ENCODE assay signal across 1 cellular context in the genomic region with DNA sequence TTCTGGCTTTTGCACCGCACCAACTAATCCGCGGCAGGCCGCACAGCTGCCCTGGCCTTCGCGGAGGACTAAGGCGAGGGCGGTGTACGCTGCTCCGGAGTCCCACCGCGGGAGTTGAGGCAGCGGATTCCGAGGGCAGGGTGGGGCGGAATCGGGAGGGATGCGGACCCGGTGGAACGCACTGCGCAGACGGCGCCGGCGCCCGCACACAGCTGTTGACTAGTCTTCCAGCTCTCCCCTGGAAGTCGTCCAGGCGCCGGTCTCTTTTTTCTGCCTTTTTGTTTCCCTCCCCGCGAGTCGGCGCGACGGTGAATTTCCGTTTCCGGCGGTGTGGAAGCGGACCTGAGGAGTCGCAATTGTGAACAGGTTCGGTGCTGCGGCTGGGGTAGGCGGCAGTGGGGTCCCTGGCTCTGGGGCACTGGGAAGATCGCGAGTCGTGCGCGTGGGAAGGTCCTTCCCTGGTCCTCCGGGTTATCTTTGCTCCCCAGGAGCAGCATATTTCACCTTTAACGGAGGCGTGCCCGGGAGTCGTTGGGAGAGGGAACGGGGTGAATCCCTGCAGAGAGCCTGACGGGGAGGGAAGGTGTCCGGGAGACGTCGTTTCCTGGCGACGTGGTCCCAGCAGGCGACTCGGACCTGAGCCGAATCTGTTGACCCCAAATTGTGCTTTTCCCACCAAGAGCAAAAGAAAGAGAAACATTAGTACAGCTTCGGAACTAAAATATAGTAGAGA.
A peak's percentile ranks its signal among the peaks of the same experiment; 100 is the strongest.
TF ChIP-seq lines count a peak whose summit lies in the region.

Gene ASAH2B, plus strand, starts transcription at position 319 of the 733 bp plus-strand sequence. CDS start 5,195 bp downstream, outside the sequence.

TF ChIP-seq in HepG2, 621 proteins besides CTCF, POLR2A, EP300 and RAD21 (continued from another document and continues in another):
- TF ChIP-seq GLMP (CRISPR knock-in tag; IDR thresholded peaks at IDR 0.05; ENCODE audit: borderline replicate concordance) (no peak), KAT2B (IDR thresholded peaks at IDR 0.05; ENCODE audit: borderline replicate concordance, low read depth, low read length) (no peak), ZC3H13 (CRISPR knock-in tag; IDR thresholded peaks at IDR 0.05) (no peak), ZNF274 (CRISPR knock-in tag; IDR thresholded peaks at IDR 0.05) (no peak; the same call in 1 of the 2 replicates), DR1 (CRISPR knock-in tag; IDR thresholded peaks at IDR 0.05) (no peak; the same call in none of the 2 replicates), KLF11 (CRISPR knock-in tag; IDR thresholded peaks at IDR 0.05) (peak; percentile 79; the same call in 1 of the 2 replicates), NFYC (CRISPR knock-in tag; IDR thresholded peaks at IDR 0.05) (no peak), MAFK (conservative IDR thresholded peaks at IDR 0.05 in 1 of 2, IDR thresholded peaks at IDR 0.05 in 1 of 2; ENCODE audit: low read length in 2 of 2) (no peak), GLI4 (CRISPR knock-in tag; IDR thresholded peaks at IDR 0.05; ENCODE audit: borderline replicate concordance) (no peak), ZBTB43 (CRISPR knock-in tag; conservative IDR thresholded peaks at IDR 0.05) (0 out of 2 replicates have a peak, but pooled peaks have one; percentile 41), ZNF292 (CRISPR knock-in tag; IDR thresholded peaks at IDR 0.05; ENCODE audit: borderline replicate concordance, low read depth) (no peak), ZNF331 (CRISPR knock-in tag; IDR thresholded peaks at IDR 0.05) (peak; percentile 63; the same call in 1 of the 2 replicates), ZSCAN5A (CRISPR knock-in tag; IDR thresholded peaks at IDR 0.05; ENCODE audit: borderline replicate concordance) (no peak), ZNF781 (CRISPR knock-in tag; IDR thresholded peaks at IDR 0.05; ENCODE audit: borderline replicate concordance, not compliant biosample characterization) (peak; percentile 65), STAT5B (CRISPR knock-in tag; IDR thresholded peaks at IDR 0.05) (no peak), CHD4 (IDR thresholded peaks at IDR 0.05; ENCODE audit: borderline replicate concordance, low read length) (no peak), SMARCC2 (IDR thresholded peaks at IDR 0.05) (no peak), POLR2G (IDR thresholded peaks at IDR 0.05; ENCODE audit: low read depth, low read length) (peak; percentile 97), PAF1 (CRISPR knock-in tag; IDR thresholded peaks at IDR 0.05) (no peak), SMYD3 (CRISPR knock-in tag; IDR thresholded peaks at IDR 0.05) (no peak), TBP (CRISPR knock-in tag; IDR thresholded peaks at IDR 0.05) (no peak), HOXA9 (CRISPR knock-in tag; IDR thresholded peaks at IDR 0.05; ENCODE audit: borderline replicate concordance) (no peak)
- TF ChIP-seq, protein P1, sequence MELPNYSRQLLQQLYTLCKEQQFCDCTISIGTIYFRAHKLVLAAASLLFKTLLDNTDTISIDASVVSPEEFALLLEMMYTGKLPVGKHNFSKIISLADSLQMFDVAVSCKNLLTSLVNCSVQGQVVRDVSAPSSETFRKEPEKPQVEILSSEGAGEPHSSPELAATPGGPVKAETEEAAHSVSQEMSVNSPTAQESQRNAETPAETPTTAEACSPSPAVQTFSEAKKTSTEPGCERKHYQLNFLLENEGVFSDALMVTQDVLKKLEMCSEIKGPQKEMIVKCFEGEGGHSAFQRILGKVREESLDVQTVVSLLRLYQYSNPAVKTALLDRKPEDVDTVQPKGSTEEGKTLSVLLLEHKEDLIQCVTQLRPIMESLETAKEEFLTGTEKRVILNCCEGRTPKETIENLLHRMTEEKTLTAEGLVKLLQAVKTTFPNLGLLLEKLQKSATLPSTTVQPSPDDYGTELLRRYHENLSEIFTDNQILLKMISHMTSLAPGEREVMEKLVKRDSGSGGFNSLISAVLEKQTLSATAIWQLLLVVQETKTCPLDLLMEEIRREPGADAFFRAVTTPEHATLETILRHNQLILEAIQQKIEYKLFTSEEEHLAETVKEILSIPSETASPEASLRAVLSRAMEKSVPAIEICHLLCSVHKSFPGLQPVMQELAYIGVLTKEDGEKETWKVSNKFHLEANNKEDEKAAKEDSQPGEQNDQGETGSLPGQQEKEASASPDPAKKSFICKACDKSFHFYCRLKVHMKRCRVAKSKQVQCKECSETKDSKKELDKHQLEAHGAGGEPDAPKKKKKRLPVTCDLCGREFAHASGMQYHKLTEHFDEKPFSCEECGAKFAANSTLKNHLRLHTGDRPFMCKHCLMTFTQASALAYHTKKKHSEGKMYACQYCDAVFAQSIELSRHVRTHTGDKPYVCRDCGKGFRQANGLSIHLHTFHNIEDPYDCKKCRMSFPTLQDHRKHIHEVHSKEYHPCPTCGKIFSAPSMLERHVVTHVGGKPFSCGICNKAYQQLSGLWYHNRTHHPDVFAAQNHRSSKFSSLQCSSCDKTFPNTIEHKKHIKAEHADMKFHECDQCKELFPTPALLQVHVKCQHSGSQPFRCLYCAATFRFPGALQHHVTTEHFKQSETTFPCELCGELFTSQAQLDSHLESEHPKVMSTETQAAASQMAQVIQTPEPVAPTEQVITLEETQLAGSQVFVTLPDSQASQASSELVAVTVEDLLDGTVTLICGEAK (IDR thresholded peaks at IDR 0.05): no peak; the same call in 1 of the 2 replicates
- TF ChIP-seq, protein P1 (CRISPR knock-in tag; IDR thresholded peaks at IDR 0.05): 0 out of 2 replicates have a peak, but pooled peaks have one; percentile 75
- TF ChIP-seq, protein P2, sequence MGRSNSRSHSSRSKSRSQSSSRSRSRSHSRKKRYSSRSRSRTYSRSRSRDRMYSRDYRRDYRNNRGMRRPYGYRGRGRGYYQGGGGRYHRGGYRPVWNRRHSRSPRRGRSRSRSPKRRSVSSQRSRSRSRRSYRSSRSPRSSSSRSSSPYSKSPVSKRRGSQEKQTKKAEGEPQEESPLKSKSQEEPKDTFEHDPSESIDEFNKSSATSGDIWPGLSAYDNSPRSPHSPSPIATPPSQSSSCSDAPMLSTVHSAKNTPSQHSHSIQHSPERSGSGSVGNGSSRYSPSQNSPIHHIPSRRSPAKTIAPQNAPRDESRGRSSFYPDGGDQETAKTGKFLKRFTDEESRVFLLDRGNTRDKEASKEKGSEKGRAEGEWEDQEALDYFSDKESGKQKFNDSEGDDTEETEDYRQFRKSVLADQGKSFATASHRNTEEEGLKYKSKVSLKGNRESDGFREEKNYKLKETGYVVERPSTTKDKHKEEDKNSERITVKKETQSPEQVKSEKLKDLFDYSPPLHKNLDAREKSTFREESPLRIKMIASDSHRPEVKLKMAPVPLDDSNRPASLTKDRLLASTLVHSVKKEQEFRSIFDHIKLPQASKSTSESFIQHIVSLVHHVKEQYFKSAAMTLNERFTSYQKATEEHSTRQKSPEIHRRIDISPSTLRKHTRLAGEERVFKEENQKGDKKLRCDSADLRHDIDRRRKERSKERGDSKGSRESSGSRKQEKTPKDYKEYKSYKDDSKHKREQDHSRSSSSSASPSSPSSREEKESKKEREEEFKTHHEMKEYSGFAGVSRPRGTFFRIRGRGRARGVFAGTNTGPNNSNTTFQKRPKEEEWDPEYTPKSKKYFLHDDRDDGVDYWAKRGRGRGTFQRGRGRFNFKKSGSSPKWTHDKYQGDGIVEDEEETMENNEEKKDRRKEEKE (IDR thresholded peaks at IDR 0.05): no peak
- TF ChIP-seq, protein P3, sequence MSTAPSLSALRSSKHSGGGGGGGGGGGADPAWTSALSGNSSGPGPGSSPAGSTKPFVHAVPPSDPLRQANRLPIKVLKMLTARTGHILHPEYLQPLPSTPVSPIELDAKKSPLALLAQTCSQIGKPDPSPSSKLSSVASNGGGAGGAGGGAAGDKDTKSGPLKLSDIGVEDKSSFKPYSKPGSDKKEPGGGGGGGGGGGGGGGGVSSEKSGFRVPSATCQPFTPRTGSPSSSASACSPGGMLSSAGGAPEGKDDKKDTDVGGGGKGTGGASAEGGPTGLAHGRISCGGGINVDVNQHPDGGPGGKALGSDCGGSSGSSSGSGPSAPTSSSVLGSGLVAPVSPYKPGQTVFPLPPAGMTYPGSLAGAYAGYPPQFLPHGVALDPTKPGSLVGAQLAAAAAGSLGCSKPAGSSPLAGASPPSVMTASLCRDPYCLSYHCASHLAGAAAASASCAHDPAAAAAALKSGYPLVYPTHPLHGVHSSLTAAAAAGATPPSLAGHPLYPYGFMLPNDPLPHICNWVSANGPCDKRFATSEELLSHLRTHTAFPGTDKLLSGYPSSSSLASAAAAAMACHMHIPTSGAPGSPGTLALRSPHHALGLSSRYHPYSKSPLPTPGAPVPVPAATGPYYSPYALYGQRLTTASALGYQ (CRISPR knock-in tag; IDR thresholded peaks at IDR 0.05): 0 out of 2 replicates have a peak, but pooled peaks have one; percentile 38
- TF ChIP-seq, protein P4, sequence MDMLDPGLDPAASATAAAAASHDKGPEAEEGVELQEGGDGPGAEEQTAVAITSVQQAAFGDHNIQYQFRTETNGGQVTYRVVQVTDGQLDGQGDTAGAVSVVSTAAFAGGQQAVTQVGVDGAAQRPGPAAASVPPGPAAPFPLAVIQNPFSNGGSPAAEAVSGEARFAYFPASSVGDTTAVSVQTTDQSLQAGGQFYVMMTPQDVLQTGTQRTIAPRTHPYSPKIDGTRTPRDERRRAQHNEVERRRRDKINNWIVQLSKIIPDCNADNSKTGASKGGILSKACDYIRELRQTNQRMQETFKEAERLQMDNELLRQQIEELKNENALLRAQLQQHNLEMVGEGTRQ (IDR thresholded peaks at IDR 0.05; ENCODE audit: low read depth, low read length): no peak
- TF ChIP-seq, protein P4 (CRISPR knock-in tag; IDR thresholded peaks at IDR 0.05; ENCODE audit: borderline replicate concordance): no peak
- TF ChIP-seq, protein P5, sequence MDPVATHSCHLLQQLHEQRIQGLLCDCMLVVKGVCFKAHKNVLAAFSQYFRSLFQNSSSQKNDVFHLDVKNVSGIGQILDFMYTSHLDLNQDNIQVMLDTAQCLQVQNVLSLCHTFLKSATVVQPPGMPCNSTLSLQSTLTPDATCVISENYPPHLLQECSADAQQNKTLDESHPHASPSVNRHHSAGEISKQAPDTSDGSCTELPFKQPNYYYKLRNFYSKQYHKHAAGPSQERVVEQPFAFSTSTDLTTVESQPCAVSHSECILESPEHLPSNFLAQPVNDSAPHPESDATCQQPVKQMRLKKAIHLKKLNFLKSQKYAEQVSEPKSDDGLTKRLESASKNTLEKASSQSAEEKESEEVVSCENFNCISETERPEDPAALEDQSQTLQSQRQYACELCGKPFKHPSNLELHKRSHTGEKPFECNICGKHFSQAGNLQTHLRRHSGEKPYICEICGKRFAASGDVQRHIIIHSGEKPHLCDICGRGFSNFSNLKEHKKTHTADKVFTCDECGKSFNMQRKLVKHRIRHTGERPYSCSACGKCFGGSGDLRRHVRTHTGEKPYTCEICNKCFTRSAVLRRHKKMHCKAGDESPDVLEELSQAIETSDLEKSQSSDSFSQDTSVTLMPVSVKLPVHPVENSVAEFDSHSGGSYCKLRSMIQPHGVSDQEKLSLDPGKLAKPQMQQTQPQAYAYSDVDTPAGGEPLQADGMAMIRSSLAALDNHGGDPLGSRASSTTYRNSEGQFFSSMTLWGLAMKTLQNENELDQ (CRISPR knock-in tag; IDR thresholded peaks at IDR 0.05; ENCODE audit: borderline replicate concordance): no peak
